Comparison of ENCODE assay signal across 8 cellular contexts in genomic region chr1:225999227-225999911, GRCh38. TPM values are rescaled to one million over a fixed set of nuclear protein-coding genes. Genes with fewer than 3 reads are reported as not detected.
DNase-seq lines count a peak whose midpoint lies in the region; ATAC-seq and TF ChIP-seq lines count a peak whose summit lies in the region.

TSS of gene SDE2 (minus strand) at chr1:225999343. CDS start at chr1:225999312, 31 bp downstream.

- no peaks in the 10 kb centered on the region for H3K27me3 ChIP-seq in parathyroid adenoma (ENCODE audit: control insufficient read depth, insufficient read depth, low read length)
- no peaks in the 10 kb centered on the region for H3K27me3 ChIP-seq in tibial nerve

- H3K9me3 ChIP-seq in parathyroid adenoma (ENCODE audit: control insufficient read depth, low read length) (no peaks in the 10 kb centered on the region), tibial nerve (no peaks in the 10 kb centered on the region)

- peak; percentile 63 to 88 for TF ChIP-seq POLR2A in tibial nerve (IDR thresholded peaks at IDR 0.05)

- H3K27ac ChIP-seq in parathyroid adenoma (peak within 1 kb of the TSS; percentile 83), tibial nerve (peak within 1 kb of the TSS; percentile 88 to 99 (median 97))

- peak within 1 kb of the TSS; percentile 81 for H3K4me3 ChIP-seq in GM12864 (ENCODE audit: low read depth, low read length)
- H3K4me3 ChIP-seq in parathyroid adenoma (ENCODE audit: low read depth, low read length) = peak within 1 kb of the TSS; percentile 92
- H3K4me3 ChIP-seq in tibial nerve = peak within 1 kb of the TSS; percentile 60 to 87 (median 66)

- H3K4me2 ChIP-seq in parathyroid adenoma (ENCODE audit: low read length) = peak within 1 kb of the TSS; percentile 91

- 1% methylated on average over 39 to 43 of the region's 53 CpGs for WGBS in tibial nerve, 2 donors

- H3K9ac ChIP-seq in parathyroid adenoma = peak within 1 kb of the TSS; percentile 76

- no peaks in the 10 kb centered on the region for H3K79me2 ChIP-seq in parathyroid adenoma

- H3K4me1 ChIP-seq in parathyroid adenoma (no peaks in the 10 kb centered on the region), tibial nerve (peaks cover 0 to 43% (median 16%) of the 10 kb centered on the region in 4 donors)

- H3K36me3 ChIP-seq in parathyroid adenoma (ENCODE audit: control insufficient read depth, insufficient read depth, low read length) = no peaks in the 10 kb centered on the region
- peaks cover 0 to 10% (median 0%) of the 10 kb centered on the region in 3 donors for H3K36me3 ChIP-seq in tibial nerve

- DNase-seq in GM12864 (ENCODE audit: low read depth) = peak; percentile 95
- peak; percentile 95 to 99 (median 99) for DNase-seq in NCI-H1417 (lab: John Stamatoyannopoulos, UW)
- peak; percentile 87 to 91 for DNase-seq in SW 1271 (lab: John Stamatoyannopoulos, UW)
- peak; percentile 99 for DNase-seq in activated naive CD8-positive, alpha-beta T cell treated with anti-CD3 and anti-CD28 coated beads, Interleukin-2, amount 50 U/mL, for 16 hours (ENCODE audit: low read depth, low spot score)
- DNase-seq in Right ventricle myocardium superior = peak; percentile 100
- peak; percentile 99 for DNase-seq in tibial nerve (ENCODE audit: low spot score in 2 of 2)

- ATAC-seq in HG02759 (IDR thresholded peaks at IDR 0.05; ENCODE audit: unreplicated experiment) (peak; percentile 83), Right ventricle myocardium superior (ENCODE audit: poor library complexity) (peak; percentile 98)

- peak; percentile 98 to 100 for TF ChIP-seq EP300 in tibial nerve (IDR thresholded peaks at IDR 0.05)

- TF ChIP-seq CTCF in GM12864 (IDR thresholded peaks at IDR 0.05; ENCODE audit: low read depth, low read length, missing control alignments) (no peak), parathyroid adenoma (IDR thresholded peaks at IDR 0.05) (no peak), tibial nerve (IDR thresholded peaks at IDR 0.05) (peak in 2 of 5 experiments; percentile 10 to 25)

- peak within 1 kb of the TSS; percentile 80 for H2AFZ ChIP-seq in parathyroid adenoma

- intact Hi-C loops in Right ventricle myocardium superior (cut with DNase I) = loop anchor here (10.0 kb wide), 1 partner anchor 125 kb away; no protein-coding TSS in a partner anchor

RNA-seq across cellular contexts. Expression of gene SDE2, which starts in this region (rescaled TPM):
- 9.4 TPM for total RNA-seq in Right ventricle myocardium superior
- total RNA-seq in tibial nerve = 10 to 100 TPM; 15.0 to 27.5 (median 23.7) TPM

Comparison
In these comparisons a context has a peak if more than half of its experiments do, and no peak if none do; other contexts are left out.
1. Peak in every context shown above with its lines: DNase-seq, ATAC-seq, H3K4me3 ChIP-seq and H3K27ac ChIP-seq.